In the genomic region with DNA sequence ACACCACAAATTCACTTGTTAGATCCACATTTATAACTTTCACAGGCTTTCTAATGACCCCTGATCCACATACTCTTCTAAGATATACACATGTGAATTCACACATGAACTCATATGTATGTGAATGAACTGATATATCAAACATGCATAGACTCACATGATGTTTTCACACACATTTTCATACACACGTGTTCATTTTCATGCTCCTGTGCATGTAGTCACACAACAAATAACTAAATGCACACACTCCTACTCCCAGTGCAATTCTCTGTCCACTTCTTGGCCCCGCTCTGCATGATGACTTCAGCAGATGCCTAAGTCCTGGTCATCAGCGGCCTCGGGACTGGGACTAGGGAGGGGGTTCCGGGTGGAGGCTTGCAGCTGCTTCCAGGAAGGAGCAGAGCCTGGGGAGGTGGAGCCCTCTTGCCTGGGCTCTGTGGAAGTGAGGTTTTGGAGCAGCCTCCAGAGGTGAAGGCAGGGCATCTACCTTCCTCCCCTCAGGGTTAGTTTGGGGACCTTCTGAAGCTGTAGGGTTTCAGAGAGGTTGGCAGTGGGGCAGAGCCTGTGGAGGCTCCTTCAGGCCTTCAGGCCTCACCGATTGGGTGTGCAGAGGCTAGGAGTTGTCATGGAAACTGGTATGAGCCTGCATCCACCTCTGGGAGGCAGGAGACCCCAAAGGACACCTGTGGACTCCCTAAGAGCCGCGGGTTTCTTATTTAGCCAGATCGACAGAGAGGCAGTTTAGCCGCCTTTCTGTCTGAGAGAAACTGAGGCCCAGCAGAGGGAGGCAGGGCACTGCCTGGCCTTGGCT, we compare ENCODE assay signal across 1 cellular context.
TF ChIP-seq lines count a peak whose summit lies in the region.

No MANE protein-coding gene starts in this region.

TF ChIP-seq in SK-N-SH treated with all-trans-retinoic acid at 6 μM for 48 hours, 23 proteins besides CTCF, POLR2A, EP300 and RAD21 (continued from another document):
- TF ChIP-seq, protein P1, sequence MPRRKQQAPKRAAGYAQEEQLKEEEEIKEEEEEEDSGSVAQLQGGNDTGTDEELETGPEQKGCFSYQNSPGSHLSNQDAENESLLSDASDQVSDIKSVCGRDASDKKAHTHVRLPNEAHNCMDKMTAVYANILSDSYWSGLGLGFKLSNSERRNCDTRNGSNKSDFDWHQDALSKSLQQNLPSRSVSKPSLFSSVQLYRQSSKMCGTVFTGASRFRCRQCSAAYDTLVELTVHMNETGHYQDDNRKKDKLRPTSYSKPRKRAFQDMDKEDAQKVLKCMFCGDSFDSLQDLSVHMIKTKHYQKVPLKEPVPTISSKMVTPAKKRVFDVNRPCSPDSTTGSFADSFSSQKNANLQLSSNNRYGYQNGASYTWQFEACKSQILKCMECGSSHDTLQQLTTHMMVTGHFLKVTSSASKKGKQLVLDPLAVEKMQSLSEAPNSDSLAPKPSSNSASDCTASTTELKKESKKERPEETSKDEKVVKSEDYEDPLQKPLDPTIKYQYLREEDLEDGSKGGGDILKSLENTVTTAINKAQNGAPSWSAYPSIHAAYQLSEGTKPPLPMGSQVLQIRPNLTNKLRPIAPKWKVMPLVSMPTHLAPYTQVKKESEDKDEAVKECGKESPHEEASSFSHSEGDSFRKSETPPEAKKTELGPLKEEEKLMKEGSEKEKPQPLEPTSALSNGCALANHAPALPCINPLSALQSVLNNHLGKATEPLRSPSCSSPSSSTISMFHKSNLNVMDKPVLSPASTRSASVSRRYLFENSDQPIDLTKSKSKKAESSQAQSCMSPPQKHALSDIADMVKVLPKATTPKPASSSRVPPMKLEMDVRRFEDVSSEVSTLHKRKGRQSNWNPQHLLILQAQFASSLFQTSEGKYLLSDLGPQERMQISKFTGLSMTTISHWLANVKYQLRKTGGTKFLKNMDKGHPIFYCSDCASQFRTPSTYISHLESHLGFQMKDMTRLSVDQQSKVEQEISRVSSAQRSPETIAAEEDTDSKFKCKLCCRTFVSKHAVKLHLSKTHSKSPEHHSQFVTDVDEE (CRISPR knock-in tag; IDR thresholded peaks at IDR 0.05) = no peak
